In genomic region chr9:127221695-127222094, GRCh38 we compare ENCODE assay signal across 26 cellular contexts. TPM values are rescaled to one million over a fixed set of nuclear protein-coding genes. Genes with fewer than 3 reads are reported as not detected.
DNase-seq lines count a peak whose midpoint lies in the region; ATAC-seq, FAIRE-seq and TF ChIP-seq lines count a peak whose summit lies in the region.
"Had no signal": no experiment of that assay in that cellular context is flagged by ENCODE, and none has a peak within 500 bp of the region (broad histone marks: within the 10 kb centered on the region; RNA-seq: fewer than 3 reads in every experiment).

No MANE protein-coding gene starts in this region.

- ATAC-seq in Right ventricle myocardium inferior (no peak), GM18861 (IDR thresholded peaks at IDR 0.05; ENCODE audit: unreplicated experiment) (no peak), aorta (ENCODE audit: low FRiP score) (no peak)
- ATAC-seq: effector memory CD8-positive, alpha-beta T cell; stimulated activated naive CD8-positive, alpha-beta T cell treated with anti-CD3 and anti-CD28 coated beads, Interleukin-15, amount 100 ng/mL, for 72 hours had no signal

- no peak overlapping the region for H3K4me3 ChIP-seq in aorta (ENCODE audit: low read length in 2 of 2)
- H3K4me3 ChIP-seq: PC-9, tibial artery had no signal

- CTCF ChIA-PET in activated CD4-positive, alpha-beta memory T cell treated with anti-CD3 and anti-CD28 coated beads for 36 hours (lab: Charles Lee): no interaction called here
- CTCF ChIA-PET in activated CD4-positive, alpha-beta memory T cell treated with anti-CD3 and anti-CD28 coated beads, Interleukin-2, amount 10 ng/mL, durations not matched to agents 7 days and 5 days (lab: Charles Lee): no interaction called here

- peak; percentile 8 for DNase-seq in activated CD4-positive, alpha-beta memory T cell treated with anti-CD3 and anti-CD28 coated beads for 36 hours
- no peak for DNase-seq in activated CD4-positive, alpha-beta memory T cell treated with anti-CD3 and anti-CD28 coated beads, Interleukin-2, amount 10 ng/mL, durations not matched to agents 7 days and 5 days
- DNase-seq in GM12891 (ENCODE audit: insufficient read length, low spot score): no peak
- peak; percentile 76 for DNase-seq in NCI-H2171 treated with DMSO at 0.1 percent for 48 hours (lab: John Stamatoyannopoulos, UW)
- DNase-seq in islet precursor cell: peak; percentile 33
- DNase-seq in Right ventricle myocardium inferior (ENCODE audit: missing footprints): no peak
- no peak for DNase-seq in aorta
- DNase-seq: 8988T; activated CD4-positive, alpha-beta T cell treated with anti-CD3 and anti-CD28 coated beads, Interleukin-2, amount 10 ng/mL, durations not matched to agents 24 days and 14 days; caudate nucleus; cortex of kidney; effector memory CD8-positive, alpha-beta T cell; GOT3; kidney; naive B cell; NCI-H1105; NCI-H1930; PC-9; SHP77; stimulated activated naive CD8-positive, alpha-beta T cell treated with anti-CD3 and anti-CD28 coated beads, Interleukin-15, amount 100 ng/mL, for 72 hours; T-helper 9 cell; tibial artery had no signal

- no peak overlapping the region for H3K4me3 Mint-ChIP-seq in activated CD4-positive, alpha-beta memory T cell treated with anti-CD3 and anti-CD28 coated beads for 36 hours
- H3K4me3 Mint-ChIP-seq in activated CD4-positive, alpha-beta memory T cell treated with anti-CD3 and anti-CD28 coated beads, Interleukin-2, amount 10 ng/mL, durations not matched to agents 7 days and 5 days: no peak overlapping the region
- H3K4me3 Mint-ChIP-seq: activated CD4-positive, alpha-beta T cell treated with anti-CD3 and anti-CD28 coated beads, Interleukin-2, amount 10 ng/mL, durations not matched to agents 24 days and 14 days; activated naive CD4-positive, alpha-beta T cell treated with anti-CD3 and anti-CD28 coated beads, Interleukin-2, amount 50 U/mL, for 24 hours; effector memory CD8-positive, alpha-beta T cell; mesothelial cell of epicardium; stimulated activated naive CD8-positive, alpha-beta T cell treated with anti-CD3 and anti-CD28 coated beads, Interleukin-15, amount 100 ng/mL, for 72 hours had no signal

- no peaks in the 10 kb centered on the region for H3K36me3 ChIP-seq in aorta (ENCODE audit: control insufficient read depth in 1 of 2, insufficient read depth in 2 of 2, low read length in 1 of 2)
- H3K36me3 ChIP-seq: tibial artery had no signal

- H3K4me1 ChIP-seq in aorta (ENCODE audit: control insufficient read depth in 1 of 2, insufficient read depth in 2 of 2, low read length in 2 of 2): no peaks in the 10 kb centered on the region

- no peaks in the 10 kb centered on the region for H3K27me3 ChIP-seq in aorta (ENCODE audit: control insufficient read depth in 1 of 2, insufficient read depth in 2 of 2, low read length in 1 of 2)
- H3K27me3 ChIP-seq: tibial artery had no signal

- POLR2A ChIA-PET in activated CD4-positive, alpha-beta memory T cell treated with anti-CD3 and anti-CD28 coated beads for 36 hours (lab: Charles Lee): no interaction called here
- POLR2A ChIA-PET in activated CD4-positive, alpha-beta memory T cell treated with anti-CD3 and anti-CD28 coated beads, Interleukin-2, amount 10 ng/mL, durations not matched to agents 7 days and 5 days (lab: Charles Lee): no interaction called here

- no peaks in the 10 kb centered on the region for H3K9me3 Mint-ChIP-seq in activated CD4-positive, alpha-beta memory T cell treated with anti-CD3 and anti-CD28 coated beads for 36 hours
- H3K9me3 Mint-ChIP-seq in activated CD4-positive, alpha-beta memory T cell treated with anti-CD3 and anti-CD28 coated beads, Interleukin-2, amount 10 ng/mL, durations not matched to agents 7 days and 5 days: no peaks in the 10 kb centered on the region
- H3K9me3 Mint-ChIP-seq: activated CD4-positive, alpha-beta T cell treated with anti-CD3 and anti-CD28 coated beads, Interleukin-2, amount 10 ng/mL, durations not matched to agents 24 days and 14 days; activated naive CD4-positive, alpha-beta T cell treated with anti-CD3 and anti-CD28 coated beads, Interleukin-2, amount 50 U/mL, for 24 hours; effector memory CD8-positive, alpha-beta T cell; mesothelial cell of epicardium; stimulated activated naive CD8-positive, alpha-beta T cell treated with anti-CD3 and anti-CD28 coated beads, Interleukin-15, amount 100 ng/mL, for 72 hours had no signal

- H3K36me3 Mint-ChIP-seq in activated CD4-positive, alpha-beta memory T cell treated with anti-CD3 and anti-CD28 coated beads for 36 hours: peaks cover 3% of the 10 kb centered on the region
- H3K36me3 Mint-ChIP-seq in activated CD4-positive, alpha-beta memory T cell treated with anti-CD3 and anti-CD28 coated beads, Interleukin-2, amount 10 ng/mL, durations not matched to agents 7 days and 5 days (ENCODE audit: low read depth): no peaks in the 10 kb centered on the region
- H3K36me3 Mint-ChIP-seq: activated naive CD4-positive, alpha-beta T cell treated with anti-CD3 and anti-CD28 coated beads, Interleukin-2, amount 50 U/mL, for 24 hours; mesothelial cell of epicardium; naive B cell had no signal

- intact Hi-C loops in activated CD4-positive, alpha-beta memory T cell treated with anti-CD3 and anti-CD28 coated beads for 36 hours (cut with micrococcal nuclease): no loop called here
- intact Hi-C loops in Right ventricle myocardium inferior (cut with DNase I): loop anchor here (5.0 kb wide), 1 partner anchor 176 kb away; the partner anchor contains the start of gene SLC2A8
- intact Hi-C loops in aorta (cut with DNase I): no loop called here

- peaks cover 32% of the 10 kb centered on the region for H3K4me1 Mint-ChIP-seq in activated CD4-positive, alpha-beta memory T cell treated with anti-CD3 and anti-CD28 coated beads for 36 hours (ENCODE audit: low read depth)
- H3K4me1 Mint-ChIP-seq in activated CD4-positive, alpha-beta memory T cell treated with anti-CD3 and anti-CD28 coated beads, Interleukin-2, amount 10 ng/mL, durations not matched to agents 7 days and 5 days: peaks cover 31% of the 10 kb centered on the region

- no peaks in the 10 kb centered on the region for H3K9me3 ChIP-seq in aorta (ENCODE audit: control insufficient read depth, low read length)
- H3K9me3 ChIP-seq: tibial artery had no signal

- no peak overlapping the region for H3K27ac ChIP-seq in aorta (ENCODE audit: low read depth in 1 of 2, low read length in 2 of 2)
- H3K27ac ChIP-seq: PC-9, tibial artery, VCaP had no signal

- peak; percentile 57 for FAIRE-seq in GM12891 (lab: Jason Lieb, UNC)
- FAIRE-seq: kidney had no signal

- TF ChIP-seq POLR2A in GM12891 (IDR thresholded peaks at IDR 0.05; ENCODE audit: low read depth, low read length): no peak

- peaks cover 9% of the 10 kb centered on the region for H3K27me3 Mint-ChIP-seq in activated CD4-positive, alpha-beta memory T cell treated with anti-CD3 and anti-CD28 coated beads for 36 hours
- peaks cover 38% of the 10 kb centered on the region for H3K27me3 Mint-ChIP-seq in activated CD4-positive, alpha-beta memory T cell treated with anti-CD3 and anti-CD28 coated beads, Interleukin-2, amount 10 ng/mL, durations not matched to agents 7 days and 5 days
- H3K27me3 Mint-ChIP-seq: activated naive CD4-positive, alpha-beta T cell treated with anti-CD3 and anti-CD28 coated beads, Interleukin-2, amount 50 U/mL, for 24 hours; effector memory CD8-positive, alpha-beta T cell; naive B cell had no signal

- WGBS in aorta, 2 donors: 87 to 94% methylated on average over 2 of the region's 2 CpGs

- H3K27ac Mint-ChIP-seq in activated CD4-positive, alpha-beta memory T cell treated with anti-CD3 and anti-CD28 coated beads for 36 hours: no peak overlapping the region
- no peak overlapping the region for H3K27ac Mint-ChIP-seq in activated CD4-positive, alpha-beta memory T cell treated with anti-CD3 and anti-CD28 coated beads, Interleukin-2, amount 10 ng/mL, durations not matched to agents 7 days and 5 days
- H3K27ac Mint-ChIP-seq: activated CD4-positive, alpha-beta T cell treated with anti-CD3 and anti-CD28 coated beads, Interleukin-2, amount 10 ng/mL, durations not matched to agents 24 days and 14 days; effector memory CD8-positive, alpha-beta T cell; mesothelial cell of epicardium; stimulated activated naive CD8-positive, alpha-beta T cell treated with anti-CD3 and anti-CD28 coated beads, Interleukin-15, amount 100 ng/mL, for 72 hours had no signal

TF ChIP-seq in GM12891, 5 proteins besides CTCF, POLR2A, EP300 and RAD21:
- TF ChIP-seq TAF1 (IDR thresholded peaks at IDR 0.05; ENCODE audit: low read depth, low read length) (no peak), SPI1 (IDR thresholded peaks at IDR 0.05; ENCODE audit: low read depth, low read length) (peak; percentile 42), PAX5 (IDR thresholded peaks at IDR 0.05; ENCODE audit: insufficient read depth, low read length, severe bottlenecking) (no peak), POU2F2 (IDR thresholded peaks at IDR 0.05; ENCODE audit: low read depth, low read length) (no peak), POLR2AphosphoS5 (IDR thresholded peaks at IDR 0.05; ENCODE audit: low read depth, low read length) (no peak)

RNA-seq across cellular contexts. Expression of gene GARNL3, which starts 42.9 kb away (rescaled TPM):
- 1 to 10 TPM; 3.5 to 3.9 TPM for total RNA-seq in activated CD4-positive, alpha-beta memory T cell treated with anti-CD3 and anti-CD28 coated beads for 36 hours
- under 1 TPM; 0.86 to 0.95 TPM for total RNA-seq in activated CD4-positive, alpha-beta memory T cell treated with anti-CD3 and anti-CD28 coated beads, Interleukin-2, amount 10 ng/mL, durations not matched to agents 7 days and 5 days
- polyA plus RNA-seq in GM12891 (2012; ENCODE audit: low read depth, missing spikeins): 2.9 TPM
- total RNA-seq in Right ventricle myocardium inferior: 13.1 TPM
- 10 to 100 TPM; 59.1 to 70.9 TPM for total RNA-seq in aorta
- 10 to 100 TPM in 1 of 2 donors, 1 to 10 TPM in 1; 6.3 to 26.6 TPM for polyA plus RNA-seq in aorta

Comparison
In these comparisons a context has a peak if more than half of its experiments do, and no peak if none do; other contexts are left out.
1. DNase-seq: peak in activated CD4-positive, alpha-beta memory T cell treated with anti-CD3 and anti-CD28 coated beads for 36 hours (single experiment), NCI-H2171 treated with DMSO at 0.1 percent for 48 hours (single experiment) and islet precursor cell (single experiment); none in activated CD4-positive, alpha-beta memory T cell treated with anti-CD3 and anti-CD28 coated beads, Interleukin-2, amount 10 ng/mL, durations not matched to agents 7 days and 5 days (single experiment), GM12891 (single experiment), Right ventricle myocardium inferior (single experiment) and aorta (0 of 2).